ENCODE assay signal across 1 cellular context in genomic region chr9:120882935-120883607, GRCh38.
TF ChIP-seq lines count a peak whose summit lies in the region.

No MANE protein-coding gene starts in this region.

TF ChIP-seq in GM23338, 12 proteins besides CTCF, POLR2A, EP300 and RAD21 (continued from another document):
- no peak for TF ChIP-seq ZNF462 (CRISPR knock-in tag; IDR thresholded peaks at IDR 0.05)
- TF ChIP-seq STAT1 (IDR thresholded peaks at IDR 0.05; ENCODE audit: unreplicated experiment): no peak
- TF ChIP-seq POLR2AphosphoS5 (IDR thresholded peaks at IDR 0.05; ENCODE audit: low read depth): no peak
- TF ChIP-seq ZNF331 (CRISPR knock-in tag; IDR thresholded peaks at IDR 0.05; ENCODE audit: low read depth): no peak
- TF ChIP-seq ZNF114 (CRISPR knock-in tag; IDR thresholded peaks at IDR 0.05): no peak
